Comparison of ENCODE assay signal across 8 cellular contexts in the genomic region with DNA sequence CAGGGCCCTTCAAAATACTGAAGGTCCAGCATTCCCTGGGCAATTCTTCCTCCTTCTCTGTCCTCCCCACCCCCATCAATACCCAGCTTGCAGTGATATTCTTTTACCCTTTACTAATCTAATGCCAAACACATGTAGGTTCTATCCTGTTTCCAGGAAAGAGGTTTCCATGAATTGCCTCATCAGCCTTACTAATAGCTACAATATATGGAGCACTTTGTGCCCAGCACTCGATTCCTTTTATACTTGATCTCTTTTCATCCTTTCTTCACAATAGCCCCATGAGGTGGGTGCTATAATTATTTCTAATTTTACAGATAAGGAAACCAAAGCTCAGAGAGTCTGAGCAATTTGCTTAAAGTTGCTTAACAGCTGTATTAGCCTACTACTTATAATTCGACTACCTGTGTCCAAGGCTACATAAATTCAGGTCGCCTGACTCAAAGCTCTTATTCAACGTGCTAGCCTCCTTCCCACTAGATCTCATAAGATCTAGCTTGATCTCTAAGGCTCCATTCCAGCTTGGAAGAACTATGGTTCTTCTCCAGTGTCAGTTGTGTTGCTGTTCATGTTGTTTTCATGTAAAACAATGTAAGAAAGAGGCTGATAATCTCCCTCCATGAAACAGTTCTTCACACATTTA.
A peak's percentile ranks its signal among the peaks of the same experiment; 100 is the strongest.
DNase-seq lines count a peak whose midpoint lies in the region; ATAC-seq and TF ChIP-seq lines count a peak whose summit lies in the region.

No MANE protein-coding gene starts in this region.

- CTCF ChIA-PET in OCI-LY7 (lab: Charles Lee; ENCODE audit: unreplicated experiment), result no interaction called here

- H3K4me3 Mint-ChIP-seq in endothelial cell (ENCODE audit: unreplicated experiment), result no peak overlapping the region

- H3K9me2 ChIP-seq in OCI-LY7 (ENCODE audit: insufficient read depth, low read length), result no peaks in the 10 kb centered on the region

- H3K4me1 ChIP-seq in skeletal muscle satellite cell (ENCODE audit: control insufficient read depth, insufficient read depth, low read length), result peaks cover 61% of the 10 kb centered on the region
- H3K4me1 ChIP-seq in testis, result peaks cover 7% of the 10 kb centered on the region
- no peaks in the 10 kb centered on the region for H3K4me1 ChIP-seq in OCI-LY7 (ENCODE audit: insufficient read depth, low read length, poor library complexity, severe bottlenecking)

- no peaks in the 10 kb centered on the region for H4K20me1 ChIP-seq in OCI-LY7 (ENCODE audit: insufficient read depth, low read length)

- no peak overlapping the region for H2AFZ ChIP-seq in OCI-LY7 (ENCODE audit: low read length)

- H3K27ac Mint-ChIP-seq in endothelial cell (ENCODE audit: unreplicated experiment), result peak overlapping the region; percentile 79

- 75 to 77% methylated on average over 4 of the region's 4 CpGs for WGBS in testis, 2 donors

- POLR2A ChIA-PET in OCI-LY7 (lab: Charles Lee), result interaction anchor here (0.7 to 2.4 kb wide), 3 partner anchors 13 to 46 kb away, joined by 3 to 6 read pairs (median 3); no protein-coding TSS in a partner anchor

- DNase-seq in NCI-H69 (lab: John Stamatoyannopoulos, UW) (peak; percentile 5), endothelial cell (ENCODE audit: low spot score) (no peak), NCI-H1048 (lab: John Stamatoyannopoulos, UW) (no peak), anterior cingulate cortex (lab: John Stamatoyannopoulos, UW) (no peak), testis (no peak), OCI-LY7 (ENCODE audit: low spot score) (no peak)

- H3K4me1 Mint-ChIP-seq in endothelial cell (ENCODE audit: unreplicated experiment), result peaks cover 28% of the 10 kb centered on the region

- TF ChIP-seq CTCF in endothelial cell (IDR thresholded peaks at IDR 0.05; ENCODE audit: unreplicated experiment) (no peak), testis (IDR thresholded peaks at IDR 0.05) (no peak), OCI-LY7 (conservative IDR thresholded peaks at IDR 0.05; ENCODE audit: low read length) (no peak)

- no peaks in the 10 kb centered on the region for H3K27me3 Mint-ChIP-seq in endothelial cell (ENCODE audit: unreplicated experiment)

- no peak for TF ChIP-seq POLR2A in testis (IDR thresholded peaks at IDR 0.05)

- no peaks in the 10 kb centered on the region for H3K79me2 ChIP-seq in OCI-LY7 (ENCODE audit: insufficient read depth, low read depth, low read length)

- H3K9ac ChIP-seq in skeletal muscle satellite cell (ENCODE audit: low read depth, low read length), result peak overlapping the region; percentile 73

- intact Hi-C loops in testis (cut with DNase I; ENCODE audit: low total_unique reads), result no loop called here
- intact Hi-C loops in OCI-LY7 (cut with micrococcal nuclease; ENCODE audit: unreplicated experiment), result no loop called here

- peak; percentile 7 for ATAC-seq in GM19395 (IDR thresholded peaks at IDR 0.05; ENCODE audit: unreplicated experiment)

- no peaks in the 10 kb centered on the region for H3K9me3 ChIP-seq in skeletal muscle satellite cell (replicated peaks; ENCODE audit: low read length)
- no peaks in the 10 kb centered on the region for H3K9me3 ChIP-seq in testis
- no peaks in the 10 kb centered on the region for H3K9me3 ChIP-seq in OCI-LY7 (ENCODE audit: low read length)

- H3K36me3 ChIP-seq in skeletal muscle satellite cell (ENCODE audit: insufficient read depth, low read length), result no peaks in the 10 kb centered on the region
- no peaks in the 10 kb centered on the region for H3K36me3 ChIP-seq in testis (ENCODE audit: low read depth, missing control alignments)
- H3K36me3 ChIP-seq in OCI-LY7 (ENCODE audit: insufficient read depth, low read length), result no peaks in the 10 kb centered on the region

- H3K27ac ChIP-seq in testis, result peak overlapping the region in 1 of 2 donors; percentile 23
- no peak overlapping the region for H3K27ac ChIP-seq in OCI-LY7 (ENCODE audit: low read depth, low read length, poor library complexity, severe bottlenecking)

- H3K9me3 Mint-ChIP-seq in endothelial cell (ENCODE audit: unreplicated experiment), result no peaks in the 10 kb centered on the region

- no peaks in the 10 kb centered on the region for H3K36me3 Mint-ChIP-seq in endothelial cell (ENCODE audit: low read depth, unreplicated experiment)

- H3K4me2 ChIP-seq in skeletal muscle satellite cell (ENCODE audit: low read length) (peak overlapping the region; percentile 72), OCI-LY7 (ENCODE audit: low read length) (no peak overlapping the region)

- H3K27me3 ChIP-seq in skeletal muscle satellite cell (ENCODE audit: control insufficient read depth, insufficient read depth, low read length) (no peaks in the 10 kb centered on the region), testis (no peaks in the 10 kb centered on the region)

- peak overlapping the region; percentile 46 for H3K4me3 ChIP-seq in skeletal muscle satellite cell (ENCODE audit: low read length)
- H3K4me3 ChIP-seq in testis, result no peak overlapping the region
- H3K4me3 ChIP-seq in OCI-LY7 (ENCODE audit: low read depth, low read length, poor library complexity, severe bottlenecking), result no peak overlapping the region

- no TSS peak for BruUV-seq in OCI-LY7 (replicated peaks; lab: Mats Ljungman, UMichigan)
